1 cellular context compared by ENCODE assay signal in genomic region chrX:1902901-1903379, GRCh38.
TF ChIP-seq lines count a peak whose summit lies in the region.

No MANE protein-coding gene starts in this region.

TF ChIP-seq in HepG2, 621 proteins besides CTCF, POLR2A, EP300 and RAD21 (continued from another document):
- TF ChIP-seq ZNF318 (CRISPR knock-in tag; IDR thresholded peaks at IDR 0.05): no peak
